Comparison of ENCODE assay signal across 8 cellular contexts in the genomic region with DNA sequence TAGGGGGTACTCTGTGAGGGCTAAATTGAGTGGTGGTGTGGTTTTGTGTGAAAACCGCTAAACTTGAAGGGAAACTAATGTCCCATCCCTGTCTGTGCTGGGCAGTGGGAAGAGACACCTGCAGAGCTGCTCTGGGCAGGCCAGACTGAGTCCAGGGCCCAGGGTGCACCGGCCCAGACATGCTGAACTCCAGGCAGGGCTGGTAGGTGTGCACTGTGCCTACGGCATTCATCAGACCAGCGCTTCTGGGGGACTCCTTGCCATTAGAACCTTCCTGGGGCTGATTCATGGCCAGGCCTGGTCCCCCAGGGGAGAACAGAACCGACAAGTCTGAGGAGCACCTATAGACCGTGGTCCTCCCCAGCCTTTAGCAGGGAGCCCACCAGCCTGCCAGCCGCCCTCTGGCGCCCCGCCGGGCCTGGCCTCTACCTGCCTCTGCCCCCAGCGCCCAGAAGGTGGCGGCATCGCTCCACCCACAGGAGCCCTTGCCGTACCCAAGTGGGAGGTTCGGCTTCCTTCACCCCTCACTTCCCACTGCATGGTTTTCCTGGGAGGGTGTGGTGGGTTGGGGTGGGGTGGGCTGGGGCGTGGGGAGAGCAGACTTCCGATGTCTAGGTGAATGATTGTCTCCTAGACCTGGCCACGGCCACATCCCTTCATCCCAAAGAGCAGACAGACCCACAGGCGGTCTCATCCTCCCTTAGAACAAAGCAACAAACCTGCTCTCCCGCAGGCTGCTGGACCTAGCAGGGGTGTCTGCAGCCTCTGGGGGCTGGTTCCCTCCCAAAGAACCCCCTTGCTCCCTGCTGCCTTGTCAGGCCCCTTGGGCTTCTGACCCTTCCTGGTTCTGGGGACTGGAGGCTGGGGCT. TPM values are rescaled to one million over a fixed set of nuclear protein-coding genes. Genes with fewer than 3 reads are reported as not detected.
DNase-seq lines count a peak whose midpoint lies in the region; ATAC-seq and TF ChIP-seq lines count a peak whose summit lies in the region.

No MANE protein-coding gene starts in this region.

- no peaks in the 10 kb centered on the region; the same call in 1 of the 2 replicates for H4K20me1 ChIP-seq in SU-DHL-6 (ENCODE audit: low read depth, low read length)
- peaks cover 36% of the 10 kb centered on the region for H4K20me1 ChIP-seq in smooth muscle cell (ENCODE audit: low read depth)

- no peaks in the 10 kb centered on the region for H3K36me3 ChIP-seq in SU-DHL-6 (ENCODE audit: low read length)
- no peaks in the 10 kb centered on the region for H3K36me3 ChIP-seq in smooth muscle cell (ENCODE audit: low read depth)

- H3K9me2 ChIP-seq in SU-DHL-6 (replicated peaks; ENCODE audit: insufficient read depth, low read length), result no peaks in the 10 kb centered on the region

- H2AFZ ChIP-seq in SU-DHL-6 (ENCODE audit: low read depth, low read length, severe bottlenecking) (no peak overlapping the region), smooth muscle cell (ENCODE audit: low read depth) (no peak overlapping the region)

- H3F3A ChIP-seq in SU-DHL-6 (ENCODE audit: insufficient read depth), result peaks cover 7% of the 10 kb centered on the region; the same call in 1 of the 2 replicates
- no peaks in the 10 kb centered on the region for H3F3A ChIP-seq in smooth muscle cell (ENCODE audit: low read depth)

- no peaks in the 10 kb centered on the region for H3K9me3 Mint-ChIP-seq in activated naive CD8-positive, alpha-beta T cell treated with anti-CD3 and anti-CD28 coated beads for 36 hours

- ATAC-seq in left ventricle myocardium superior, result peak; percentile 59
- no peak for ATAC-seq in HG02610 (IDR thresholded peaks at IDR 0.05; ENCODE audit: unreplicated experiment)
- ATAC-seq in HG03139 (IDR thresholded peaks at IDR 0.05; ENCODE audit: unreplicated experiment), result no peak

- H3K27me3 ChIP-seq in SU-DHL-6 (ENCODE audit: low read length) (no peaks in the 10 kb centered on the region), smooth muscle cell (ENCODE audit: low read depth) (no peaks in the 10 kb centered on the region)

- H3K27ac Mint-ChIP-seq in activated naive CD8-positive, alpha-beta T cell treated with anti-CD3 and anti-CD28 coated beads for 36 hours, result no peak overlapping the region

- in situ Hi-C loops in G401 (cut with HindIII; ENCODE audit: low sequenced_read_pairs), result no loop called here

- H3K4me3 Mint-ChIP-seq in activated naive CD8-positive, alpha-beta T cell treated with anti-CD3 and anti-CD28 coated beads for 36 hours, result no peak overlapping the region

- DNase-seq in G401 (ENCODE audit: low spot score) (peak; percentile 73), HT1080 (ENCODE audit: low read depth) (peak; percentile 34), left ventricle myocardium superior (peak; percentile 80), smooth muscle cell (lab: John Stamatoyannopoulos, UW; ENCODE audit: unreplicated experiment) (no peak)
- DNase-seq in activated naive CD8-positive, alpha-beta T cell treated with anti-CD3 and anti-CD28 coated beads for 36 hours, result peak; percentile 74

- H3K4me1 Mint-ChIP-seq in activated naive CD8-positive, alpha-beta T cell treated with anti-CD3 and anti-CD28 coated beads for 36 hours, result peaks cover 14% of the 10 kb centered on the region

- H3K4me3 ChIP-seq in SU-DHL-6 (ENCODE audit: insufficient read depth, low read length, poor library complexity, severe bottlenecking), result no peak overlapping the region
- no peak overlapping the region for H3K4me3 ChIP-seq in smooth muscle cell

- peak; percentile 95 for TF ChIP-seq CTCF in SU-DHL-6 (IDR thresholded peaks at IDR 0.05; ENCODE audit: insufficient read depth, low read length, poor library complexity, severe bottlenecking)
- TF ChIP-seq CTCF in smooth muscle cell (IDR thresholded peaks at IDR 0.05; ENCODE audit: borderline replicate concordance, insufficient read depth, poor library complexity, severe bottlenecking), result peak; percentile 77

- H3K4me1 ChIP-seq in smooth muscle cell (ENCODE audit: low read depth), result peaks cover 12% of the 10 kb centered on the region

- H3K27ac ChIP-seq in SU-DHL-6 (ENCODE audit: low read depth, low read length) (no peak overlapping the region), smooth muscle cell (ENCODE audit: low read depth) (no peak overlapping the region)

- no peaks in the 10 kb centered on the region for H3K27me3 Mint-ChIP-seq in activated naive CD8-positive, alpha-beta T cell treated with anti-CD3 and anti-CD28 coated beads for 36 hours

- WGBS in smooth muscle cell (ENCODE audit: low lambda C conversion rate), result 55% methylated on average over 17 of the region's 20 CpGs

- H3K9ac ChIP-seq in SU-DHL-6 (ENCODE audit: low read length) (no peak overlapping the region), smooth muscle cell (ENCODE audit: low read depth) (no peak overlapping the region)

- H3K36me3 Mint-ChIP-seq in activated naive CD8-positive, alpha-beta T cell treated with anti-CD3 and anti-CD28 coated beads for 36 hours, result peaks cover 21% of the 10 kb centered on the region

- H3K9me3 ChIP-seq in SU-DHL-6 (ENCODE audit: insufficient read depth, low read length), result no peaks in the 10 kb centered on the region
- H3K9me3 ChIP-seq in smooth muscle cell (replicated peaks; ENCODE audit: low read depth), result no peaks in the 10 kb centered on the region

- H3K79me2 ChIP-seq in SU-DHL-6 (ENCODE audit: insufficient read depth, low read length), result peaks cover under 1% of the 10 kb centered on the region; the same call in 1 of the 2 replicates
- H3K79me2 ChIP-seq in smooth muscle cell (ENCODE audit: low read depth), result no peaks in the 10 kb centered on the region

- intact Hi-C loops in left ventricle myocardium superior (cut with micrococcal nuclease), result no loop called here

- no peak overlapping the region for H3K4me2 ChIP-seq in SU-DHL-6 (ENCODE audit: low read depth, low read length, poor library complexity, severe bottlenecking)
- H3K4me2 ChIP-seq in smooth muscle cell, result no peak overlapping the region

RNA-seq across cellular contexts. Expression of gene CCDC167, which starts 15.5 kb away (rescaled TPM):
- total RNA-seq in G401 (2014; rRNA removed; shearing (Covaris generic)), result 52.4 and 75.3 TPM in 2 replicates
- total RNA-seq in HT1080 (2014; rRNA removed; shearing (Covaris generic)), result 19.5 and 33.1 TPM in 2 replicates
- 27.5 and 29.1 TPM in 2 replicates for polyA plus RNA-seq in HT1080 (2015; cell fraction: cytosol; rRNA removed)
- polyA plus RNA-seq in HT1080 (2015; cell fraction: nucleus; rRNA removed), result 6.1 and 13.8 TPM in 2 replicates
- 10 to 100 TPM; 50.0 to 51.0 TPM for total RNA-seq in activated naive CD8-positive, alpha-beta T cell treated with anti-CD3 and anti-CD28 coated beads for 36 hours
- total RNA-seq in left ventricle myocardium superior (26.6 TPM), smooth muscle cell (56.8 and 81.0 TPM in 2 replicates)
- 98.2 and 114 TPM in 2 replicates for polyA plus RNA-seq in smooth muscle cell

RNA-seq across cellular contexts. Expression of gene CMTR1, which starts 51.1 kb away (rescaled TPM):
- 47.7 and 48.8 TPM in 2 replicates for total RNA-seq in G401 (2014; rRNA removed; shearing (Covaris generic))
- 25.7 and 27.3 TPM in 2 replicates for total RNA-seq in HT1080 (2014; rRNA removed; shearing (Covaris generic))
- polyA plus RNA-seq in HT1080 (2015; cell fraction: cytosol; rRNA removed), result 17.2 and 18.6 TPM in 2 replicates
- 73.2 and 76.8 TPM in 2 replicates for polyA plus RNA-seq in HT1080 (2015; cell fraction: nucleus; rRNA removed)
- total RNA-seq in activated naive CD8-positive, alpha-beta T cell treated with anti-CD3 and anti-CD28 coated beads for 36 hours, result 10 to 100 TPM; 53.3 to 55.2 TPM
- total RNA-seq in left ventricle myocardium superior (30.0 TPM), smooth muscle cell (20.0 and 21.1 TPM in 2 replicates)
- polyA plus RNA-seq in smooth muscle cell, result 16.2 and 19.3 TPM in 2 replicates
